Comparison of ENCODE assay signal across 8 cellular contexts in the genomic region with DNA sequence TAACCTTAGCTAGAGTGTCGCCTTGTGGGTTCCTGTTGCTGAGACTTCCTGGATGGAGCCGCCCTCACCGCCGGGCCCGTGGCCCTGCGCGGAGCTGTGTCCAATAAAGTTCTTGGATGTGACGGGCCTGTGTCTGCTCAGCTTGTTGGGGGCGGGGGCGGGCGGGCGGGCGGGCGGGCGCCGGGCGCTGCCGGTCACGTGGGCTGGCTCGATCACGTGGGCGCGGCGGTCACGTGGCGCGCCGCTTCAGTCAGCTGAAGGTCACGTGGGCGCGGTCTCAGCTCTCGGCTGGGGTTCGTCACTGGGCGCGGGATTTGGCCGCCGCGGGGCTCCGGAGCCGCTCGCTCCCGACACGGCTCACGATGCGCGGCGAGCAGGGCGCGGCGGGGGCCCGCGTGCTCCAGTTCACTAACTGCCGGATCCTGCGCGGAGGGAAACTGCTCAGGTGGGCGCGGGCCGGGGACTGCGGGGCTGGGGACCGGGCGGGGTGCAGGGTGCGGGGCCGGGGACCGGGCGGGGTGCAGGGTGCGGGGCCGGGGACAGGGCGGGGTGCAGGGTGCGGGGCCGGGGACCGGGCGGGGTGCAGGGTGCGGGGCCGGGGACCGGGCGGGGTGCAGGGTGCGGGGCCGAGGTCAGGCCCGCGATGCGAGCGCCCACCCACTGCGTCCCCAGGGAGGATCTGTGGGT. TPM values are rescaled to one million over a fixed set of nuclear protein-coding genes. Genes with fewer than 3 reads are reported as not detected.
A peak's percentile ranks its signal among the peaks of the same experiment; 100 is the strongest.
DNase-seq lines count a peak whose midpoint lies in the region; ATAC-seq and TF ChIP-seq lines count a peak whose summit lies in the region.

TSS of gene AMDHD2 (plus strand) at position 275 of the 687 bp plus-strand sequence. CDS start at position 363, 88 bp downstream.

- H3K9me3 ChIP-seq in iPS-20b (ENCODE audit: insufficient read depth, low read depth, low read length) (no peaks in the 10 kb centered on the region), skeletal muscle tissue (ENCODE audit: control insufficient read depth in 3 of 3, low read length in 3 of 3) (no peaks in the 10 kb centered on the region)

- ATAC-seq in HG02678 (IDR thresholded peaks at IDR 0.05; ENCODE audit: unreplicated experiment) (peak; percentile 52), HG02884 (IDR thresholded peaks at IDR 0.05; ENCODE audit: unreplicated experiment) (no peak)

- peaks cover 27% of the 10 kb centered on the region for H3K36me3 ChIP-seq in iPS-20b (ENCODE audit: insufficient read depth, low read depth, low read length)
- peaks cover 16 to 26% (median 19%) of the 10 kb centered on the region in 3 donors for H3K36me3 ChIP-seq in skeletal muscle tissue (ENCODE audit: control insufficient read depth in 3 of 3, insufficient read depth in 3 of 3, low read length in 3 of 3)

- H3K9ac ChIP-seq in iPS-20b (ENCODE audit: low read depth, low read length) (peak within 1 kb of the TSS; percentile 77; the same call in 1 of the 2 replicates), skeletal muscle tissue (ENCODE audit: low read depth in 1 of 3, low read length in 3 of 3) (peak within 1 kb of the TSS; percentile 76 to 83 (median 78))

- H3K27ac ChIP-seq in VCaP, result peak within 1 kb of the TSS; percentile 40
- no peak within 1 kb of the TSS for H3K27ac ChIP-seq in iPS-20b (ENCODE audit: low read length)
- peak within 1 kb of the TSS; percentile 98 for H3K27ac ChIP-seq in skeletal muscle tissue (ENCODE audit: low read depth, low read length)

- DNase-seq in DMS153 treated with DMSO at 0.1 percent for 48 hours (lab: John Stamatoyannopoulos, UW; ENCODE audit: unreplicated experiment) (peak; percentile 72), NCI-H2171 treated with DMSO at 0.1 percent for 48 hours (lab: John Stamatoyannopoulos, UW) (peak; percentile 78), T47D (ENCODE audit: low read depth in 1 of 2, low spot score in 1 of 2) (peak; percentile 95 to 97)

- TF ChIP-seq CTCF in VCaP (conservative IDR thresholded peaks at IDR 0.05), result no peak

- in situ Hi-C loops in T47D (cut with HindIII; ENCODE audit: low pct_unique_long_range_greater_than_20kb, low sequenced_read_pairs), result no loop called here

- H3K4me1 ChIP-seq in iPS-20b (ENCODE audit: insufficient read depth, low read length) (peaks cover 8% of the 10 kb centered on the region), skeletal muscle tissue (ENCODE audit: control insufficient read depth in 3 of 3, insufficient read depth in 3 of 3, low read length in 3 of 3) (peaks cover 54 to 66% (median 55%) of the 10 kb centered on the region in 3 donors)

- H3K4me3 ChIP-seq in iPS-20b (ENCODE audit: low read length), result peak within 1 kb of the TSS; percentile 77
- H3K4me3 ChIP-seq in skeletal muscle tissue (ENCODE audit: low read length in 3 of 3), result peak within 1 kb of the TSS; percentile 72 to 76 (median 73)

- H3K27me3 ChIP-seq in iPS-20b (ENCODE audit: insufficient read depth, low read length) (no peaks in the 10 kb centered on the region), skeletal muscle tissue (ENCODE audit: control insufficient read depth in 3 of 3, insufficient read depth in 3 of 3, low read length in 3 of 3) (no peaks in the 10 kb centered on the region)

RNA-seq across cellular contexts. Expression of gene AMDHD2, which starts in this region (rescaled TPM):
- total RNA-seq in skeletal muscle tissue, result 7.3 TPM
